ENCODE assay signal across 19 cellular contexts in genomic region chr1:39210649-39211048, GRCh38.
"Had no signal": no experiment of that assay in that cellular context is flagged by ENCODE, and none has a peak within 500 bp of the region (broad histone marks: within the 10 kb centered on the region; RNA-seq: fewer than 3 reads in every experiment).

No MANE protein-coding gene starts in this region.

- H3K9me3 ChIP-seq: esophagus muscularis mucosa, neutrophil, psoas muscle, tibial nerve had no signal

- H3K27ac ChIP-seq: epithelial cell of prostate, neutrophil, psoas muscle, skin epidermis, tibial nerve had no signal

- H3K27me3 Mint-ChIP-seq: dendritic cell treated with granulocyte-macrophage colony-stimulating factor and Interleukin-4, amounts not matched to agents 40 ng/mL and 50 ng/mL, for 4 days; effector memory CD8-positive, alpha-beta T cell had no signal

- H3K36me3 ChIP-seq: neutrophil, tibial nerve had no signal

- ATAC-seq: effector memory CD8-positive, alpha-beta T cell; left colon; left ventricle myocardium superior; psoas muscle; sciatic nerve had no signal

- H3K27me3 ChIP-seq: esophagus muscularis mucosa, neutrophil, tibial nerve had no signal

- FAIRE-seq: colon, kidney had no signal

- H3K9me3 Mint-ChIP-seq: dendritic cell treated with granulocyte-macrophage colony-stimulating factor and Interleukin-4, amounts not matched to agents 40 ng/mL and 50 ng/mL, for 4 days; effector memory CD8-positive, alpha-beta T cell had no signal

- H3K4me3 Mint-ChIP-seq: dendritic cell treated with granulocyte-macrophage colony-stimulating factor and Interleukin-4, amounts not matched to agents 40 ng/mL and 50 ng/mL, for 4 days; effector memory CD8-positive, alpha-beta T cell had no signal

- DNase-seq: effector memory CD8-positive, alpha-beta T cell; kidney; left colon; left ventricle myocardium superior; mesenchymal stem cell; midbrain; psoas muscle; retina; stimulated activated CD4-positive, alpha-beta T cell treated with anti-CD3 and anti-CD28 coated beads, Interleukin-12 subunit alpha, Interleukin-12 subunit beta, amount 100 ng/mL, for 4 hours; stimulated activated naive CD4-positive, alpha-beta T cell treated with Interleukin-2 at 50 U/mL for 16 hours had no signal

- H3K4me3 ChIP-seq: esophagus muscularis mucosa, lung, psoas muscle, skin epidermis, tibial nerve had no signal

- H3K27ac Mint-ChIP-seq: dendritic cell treated with granulocyte-macrophage colony-stimulating factor and Interleukin-4, amounts not matched to agents 40 ng/mL and 50 ng/mL, for 4 days had no signal
